ENCODE assay signal across 23 cellular contexts in the genomic region with DNA sequence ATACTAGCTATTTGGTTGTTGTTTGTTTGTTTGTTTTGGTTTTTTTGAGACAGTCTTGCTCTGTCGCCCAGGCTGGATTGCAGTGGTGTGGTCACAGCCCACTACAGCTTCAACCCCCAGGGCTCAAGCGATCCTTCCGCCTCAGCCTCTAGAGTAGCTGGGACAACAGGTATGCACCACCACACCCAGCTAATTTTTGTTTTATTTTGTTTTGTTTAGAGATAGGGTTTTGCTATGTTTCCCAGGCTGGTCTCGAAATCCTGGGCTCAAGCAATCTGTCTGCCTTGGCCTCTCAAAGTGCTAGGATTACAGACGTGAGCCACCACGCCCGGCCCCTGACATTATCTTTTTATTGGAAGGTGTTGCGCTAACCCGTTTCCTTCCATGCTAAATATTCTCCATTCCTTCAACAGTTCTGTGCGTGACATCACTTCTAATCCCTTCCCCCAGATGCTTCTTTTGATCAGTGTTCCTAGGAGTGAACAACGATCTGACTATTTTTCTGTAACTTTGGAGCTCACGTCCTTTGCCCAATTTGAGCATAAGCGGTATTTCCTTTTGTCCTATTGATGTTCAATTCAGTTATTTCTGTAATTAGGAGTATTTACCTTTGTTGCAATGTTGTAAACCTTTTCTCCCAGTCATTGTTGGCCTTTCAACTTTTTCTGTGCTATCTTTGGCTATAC. TPM values are rescaled to one million over a fixed set of nuclear protein-coding genes. Genes with fewer than 3 reads are reported as not detected.
"Had no signal": no experiment of that assay in that cellular context is flagged by ENCODE, and none has a peak within 500 bp of the region (broad histone marks: within the 10 kb centered on the region; RNA-seq: fewer than 3 reads in every experiment).

No MANE protein-coding gene starts in this region.

- H3K4me3 Mint-ChIP-seq: activated CD4-positive, alpha-beta memory T cell treated with anti-CD3 and anti-CD28 coated beads for 36 hours; activated naive CD8-positive, alpha-beta T cell treated with anti-CD3 and anti-CD28 coated beads, Interleukin-2, amount 50 U/mL, for 24 hours; activated T-cell treated with anti-CD3 and anti-CD28 coated beads, Interleukin-2, amount 50 U/mL, for 72 hours; brain; natural killer cell treated with Interleukin-12 subunit alpha and Interleukin-12 subunit beta and Interleukin-15 and Interleukin-18, amount 100 ng/mL, for 72 hours; T-helper 1 cell treated with Interleukin-12 subunit alpha and Interleukin-12 subunit beta and Interleukin-4 antibody, amounts not matched to agents 30 μg/mL and 1 μg/mL, for 36 hours had no signal

- H3K36me3 ChIP-seq: heart left ventricle, spleen, thyroid gland had no signal

- FAIRE-seq: urothelium cell line had no signal

- H3K4me1 ChIP-seq: thyroid gland had no signal

- ATAC-seq: activated naive CD8-positive, alpha-beta T cell treated with anti-CD3 and anti-CD28 coated beads, Interleukin-2, amount 50 U/mL, for 24 hours; activated T-cell treated with anti-CD3 and anti-CD28 coated beads, Interleukin-2, amount 50 U/mL, for 72 hours; heart left ventricle; left cardiac atrium; natural killer cell treated with Interleukin-12 subunit alpha and Interleukin-12 subunit beta and Interleukin-15 and Interleukin-18, amount 100 ng/mL, for 72 hours; stimulated activated naive CD8-positive, alpha-beta T cell treated with anti-CD3 and anti-CD28 coated beads, Interleukin-15, Interleukin-2, amounts not matched to agents 100 U/mL and 50 U/mL, for 24 hours had no signal

- H3K9me3 ChIP-seq: heart left ventricle, spleen, thyroid gland had no signal

- H3K4me3 ChIP-seq: heart left ventricle, lung, spleen, thyroid gland had no signal

- H3K27me3 Mint-ChIP-seq: activated CD4-positive, alpha-beta memory T cell treated with anti-CD3 and anti-CD28 coated beads for 36 hours; activated naive CD8-positive, alpha-beta T cell treated with anti-CD3 and anti-CD28 coated beads, Interleukin-2, amount 50 U/mL, for 24 hours; brain had no signal

- H3K36me3 Mint-ChIP-seq: activated CD4-positive, alpha-beta memory T cell treated with anti-CD3 and anti-CD28 coated beads for 36 hours; brain; natural killer cell treated with Interleukin-12 subunit alpha and Interleukin-12 subunit beta and Interleukin-15 and Interleukin-18, amount 100 ng/mL, for 72 hours had no signal

- H3K9me3 Mint-ChIP-seq: activated CD4-positive, alpha-beta memory T cell treated with anti-CD3 and anti-CD28 coated beads for 36 hours; activated naive CD8-positive, alpha-beta T cell treated with anti-CD3 and anti-CD28 coated beads, Interleukin-2, amount 50 U/mL, for 24 hours; activated T-cell treated with anti-CD3 and anti-CD28 coated beads, Interleukin-2, amount 50 U/mL, for 72 hours; brain; natural killer cell treated with Interleukin-12 subunit alpha and Interleukin-12 subunit beta and Interleukin-15 and Interleukin-18, amount 100 ng/mL, for 72 hours; T-helper 1 cell treated with Interleukin-12 subunit alpha and Interleukin-12 subunit beta and Interleukin-4 antibody, amounts not matched to agents 30 μg/mL and 1 μg/mL, for 36 hours had no signal

- DNase-seq: activated CD4-positive, alpha-beta memory T cell treated with anti-CD3 and anti-CD28 coated beads for 36 hours; activated CD4-positive, alpha-beta T cell treated with anti-CD3 and anti-CD28 coated beads for 4 hours; activated CD4-positive, CD25-positive, alpha-beta regulatory T cell; activated effector memory CD4-positive, alpha-beta T cell treated with anti-CD3 and anti-CD28 coated beads, Interleukin-2, amount 50 U/mL, for 16 hours; activated naive CD4-positive, alpha-beta T cell treated with anti-CD3 and anti-CD28 coated beads, Interleukin-2, amount 50 U/mL, for 16 hours; activated naive CD8-positive, alpha-beta T cell treated with anti-CD3 and anti-CD28 coated beads, Interleukin-2, amount 50 U/mL, for 24 hours; activated T-cell treated with anti-CD3 and anti-CD28 coated beads, Interleukin-2, amount 50 U/mL, for 72 hours; heart left ventricle; islet precursor cell; left cardiac atrium; retina; spleen; stimulated activated CD4-positive, alpha-beta T cell treated with anti-CD3 and anti-CD28 coated beads, Interleukin-4, amount 100 ng/mL, for 1 hour; stimulated activated naive CD8-positive, alpha-beta T cell treated with anti-CD3 and anti-CD28 coated beads, Interleukin-15, Interleukin-2, amounts not matched to agents 100 U/mL and 50 U/mL, for 24 hours; substantia nigra; T1000; thyroid gland had no signal

- H3K27ac Mint-ChIP-seq: activated CD4-positive, alpha-beta memory T cell treated with anti-CD3 and anti-CD28 coated beads for 36 hours; activated naive CD8-positive, alpha-beta T cell treated with anti-CD3 and anti-CD28 coated beads, Interleukin-2, amount 50 U/mL, for 24 hours; activated T-cell treated with anti-CD3 and anti-CD28 coated beads, Interleukin-2, amount 50 U/mL, for 72 hours; brain; natural killer cell treated with Interleukin-12 subunit alpha and Interleukin-12 subunit beta and Interleukin-15 and Interleukin-18, amount 100 ng/mL, for 72 hours; progenitor cell of endocrine pancreas; T-helper 1 cell treated with Interleukin-12 subunit alpha and Interleukin-12 subunit beta and Interleukin-4 antibody, amounts not matched to agents 30 μg/mL and 1 μg/mL, for 36 hours had no signal

- H3K27ac ChIP-seq: spleen, thyroid gland had no signal

- H3K27me3 ChIP-seq: heart left ventricle, spleen, thyroid gland had no signal

RNA-seq across cellular contexts. Expression of gene EMP2, which starts 30.2 kb away (rescaled TPM):
- total RNA-seq: activated CD4-positive, alpha-beta memory T cell treated with anti-CD3 and anti-CD28 coated beads for 36 hours; natural killer cell treated with Interleukin-12 subunit alpha and Interleukin-12 subunit beta and Interleukin-15 and Interleukin-18, amount 100 ng/mL, for 72 hours had no signal
